Comparison of ENCODE assay signal across 1 cellular context in the genomic region with DNA sequence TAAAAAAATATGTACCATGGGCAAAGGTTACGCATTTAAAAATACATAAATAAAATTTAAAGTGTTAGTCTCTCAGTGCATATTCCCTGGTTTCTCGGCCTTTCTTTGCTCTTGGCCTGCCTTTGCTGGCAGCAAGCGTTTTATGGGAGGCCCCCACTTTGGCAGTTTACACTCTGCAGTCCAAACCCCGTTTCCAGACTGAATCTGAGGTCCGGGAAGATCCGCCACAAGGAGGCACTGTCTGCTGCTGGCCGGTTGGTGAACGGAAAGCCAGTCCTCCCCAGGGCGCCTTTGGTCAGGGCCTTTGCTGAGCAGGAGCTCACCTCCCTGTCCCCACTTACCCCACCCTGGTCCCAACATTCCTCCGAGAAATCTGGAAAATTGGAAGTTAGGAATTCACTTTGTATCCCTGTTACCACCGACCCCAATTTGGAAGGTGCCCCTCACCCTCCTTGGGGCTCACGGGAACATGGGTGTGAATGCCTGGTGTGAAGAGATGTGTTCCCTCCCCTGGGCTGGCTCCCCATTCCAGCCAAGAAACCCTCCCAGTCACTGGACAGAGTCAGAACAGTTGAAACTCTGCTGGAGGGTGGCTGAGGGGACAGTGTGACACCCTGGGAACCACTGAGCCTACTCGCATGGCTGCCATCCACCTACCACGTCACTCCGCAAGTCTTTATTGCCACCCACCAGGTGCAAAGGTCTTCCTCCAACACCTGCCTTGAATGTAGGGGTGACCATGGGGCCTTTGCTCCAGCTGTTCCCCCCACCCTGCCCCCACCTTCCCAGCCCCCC.
TF ChIP-seq lines count a peak whose summit lies in the region.

No MANE protein-coding gene starts in this region.

TF ChIP-seq in WTC11, 78 proteins besides CTCF, POLR2A, EP300 and RAD21 (continued from another document):
- TF ChIP-seq ZNF425 (CRISPR knock-in tag; conservative IDR thresholded peaks at IDR 0.05) (no peak), IRF2 (CRISPR knock-in tag; IDR thresholded peaks at IDR 0.05; ENCODE audit: borderline replicate concordance, low read depth) (no peak), ATF1 (CRISPR knock-in tag; IDR thresholded peaks at IDR 0.05) (no peak), FOXK1 (CRISPR knock-in tag; IDR thresholded peaks at IDR 0.05) (no peak), TEAD1 (CRISPR knock-in tag; IDR thresholded peaks at IDR 0.05) (no peak), ZNF317 (CRISPR knock-in tag; IDR thresholded peaks at IDR 0.05; ENCODE audit: borderline replicate concordance, low read depth) (no peak), ZNF671 (CRISPR knock-in tag; IDR thresholded peaks at IDR 0.05) (no peak), ZNF396 (CRISPR knock-in tag; IDR thresholded peaks at IDR 0.05; ENCODE audit: borderline replicate concordance) (no peak), NFYB (CRISPR knock-in tag; conservative IDR thresholded peaks at IDR 0.05; ENCODE audit: low read depth) (no peak)
- TF ChIP-seq, protein P1, sequence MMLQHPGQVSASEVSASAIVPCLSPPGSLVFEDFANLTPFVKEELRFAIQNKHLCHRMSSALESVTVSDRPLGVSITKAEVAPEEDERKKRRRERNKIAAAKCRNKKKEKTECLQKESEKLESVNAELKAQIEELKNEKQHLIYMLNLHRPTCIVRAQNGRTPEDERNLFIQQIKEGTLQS (CRISPR knock-in tag; conservative IDR thresholded peaks at IDR 0.05), result no peak
- TF ChIP-seq, protein P2, sequence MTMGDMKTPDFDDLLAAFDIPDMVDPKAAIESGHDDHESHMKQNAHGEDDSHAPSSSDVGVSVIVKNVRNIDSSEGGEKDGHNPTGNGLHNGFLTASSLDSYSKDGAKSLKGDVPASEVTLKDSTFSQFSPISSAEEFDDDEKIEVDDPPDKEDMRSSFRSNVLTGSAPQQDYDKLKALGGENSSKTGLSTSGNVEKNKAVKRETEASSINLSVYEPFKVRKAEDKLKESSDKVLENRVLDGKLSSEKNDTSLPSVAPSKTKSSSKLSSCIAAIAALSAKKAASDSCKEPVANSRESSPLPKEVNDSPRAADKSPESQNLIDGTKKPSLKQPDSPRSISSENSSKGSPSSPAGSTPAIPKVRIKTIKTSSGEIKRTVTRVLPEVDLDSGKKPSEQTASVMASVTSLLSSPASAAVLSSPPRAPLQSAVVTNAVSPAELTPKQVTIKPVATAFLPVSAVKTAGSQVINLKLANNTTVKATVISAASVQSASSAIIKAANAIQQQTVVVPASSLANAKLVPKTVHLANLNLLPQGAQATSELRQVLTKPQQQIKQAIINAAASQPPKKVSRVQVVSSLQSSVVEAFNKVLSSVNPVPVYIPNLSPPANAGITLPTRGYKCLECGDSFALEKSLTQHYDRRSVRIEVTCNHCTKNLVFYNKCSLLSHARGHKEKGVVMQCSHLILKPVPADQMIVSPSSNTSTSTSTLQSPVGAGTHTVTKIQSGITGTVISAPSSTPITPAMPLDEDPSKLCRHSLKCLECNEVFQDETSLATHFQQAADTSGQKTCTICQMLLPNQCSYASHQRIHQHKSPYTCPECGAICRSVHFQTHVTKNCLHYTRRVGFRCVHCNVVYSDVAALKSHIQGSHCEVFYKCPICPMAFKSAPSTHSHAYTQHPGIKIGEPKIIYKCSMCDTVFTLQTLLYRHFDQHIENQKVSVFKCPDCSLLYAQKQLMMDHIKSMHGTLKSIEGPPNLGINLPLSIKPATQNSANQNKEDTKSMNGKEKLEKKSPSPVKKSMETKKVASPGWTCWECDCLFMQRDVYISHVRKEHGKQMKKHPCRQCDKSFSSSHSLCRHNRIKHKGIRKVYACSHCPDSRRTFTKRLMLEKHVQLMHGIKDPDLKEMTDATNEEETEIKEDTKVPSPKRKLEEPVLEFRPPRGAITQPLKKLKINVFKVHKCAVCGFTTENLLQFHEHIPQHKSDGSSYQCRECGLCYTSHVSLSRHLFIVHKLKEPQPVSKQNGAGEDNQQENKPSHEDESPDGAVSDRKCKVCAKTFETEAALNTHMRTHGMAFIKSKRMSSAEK (CRISPR knock-in tag; IDR thresholded peaks at IDR 0.05; ENCODE audit: borderline replicate concordance), result no peak
- TF ChIP-seq, protein P3, sequence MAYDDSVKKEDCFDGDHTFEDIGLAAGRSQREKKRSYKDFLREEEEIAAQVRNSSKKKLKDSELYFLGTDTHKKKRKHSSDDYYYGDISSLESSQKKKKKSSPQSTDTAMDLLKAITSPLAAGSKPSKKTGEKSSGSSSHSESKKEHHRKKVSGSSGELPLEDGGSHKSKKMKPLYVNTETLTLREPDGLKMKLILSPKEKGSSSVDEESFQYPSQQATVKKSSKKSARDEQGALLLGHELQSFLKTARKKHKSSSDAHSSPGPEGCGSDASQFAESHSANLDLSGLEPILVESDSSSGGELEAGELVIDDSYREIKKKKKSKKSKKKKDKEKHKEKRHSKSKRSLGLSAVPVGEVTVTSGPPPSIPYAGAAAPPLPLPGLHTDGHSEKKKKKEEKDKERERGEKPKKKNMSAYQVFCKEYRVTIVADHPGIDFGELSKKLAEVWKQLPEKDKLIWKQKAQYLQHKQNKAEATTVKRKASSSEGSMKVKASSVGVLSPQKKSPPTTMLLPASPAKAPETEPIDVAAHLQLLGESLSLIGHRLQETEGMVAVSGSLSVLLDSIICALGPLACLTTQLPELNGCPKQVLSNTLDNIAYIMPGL (CRISPR knock-in tag; IDR thresholded peaks at IDR 0.05), result no peak
